Comparison of ENCODE assay signal across 23 cellular contexts in the genomic region with DNA sequence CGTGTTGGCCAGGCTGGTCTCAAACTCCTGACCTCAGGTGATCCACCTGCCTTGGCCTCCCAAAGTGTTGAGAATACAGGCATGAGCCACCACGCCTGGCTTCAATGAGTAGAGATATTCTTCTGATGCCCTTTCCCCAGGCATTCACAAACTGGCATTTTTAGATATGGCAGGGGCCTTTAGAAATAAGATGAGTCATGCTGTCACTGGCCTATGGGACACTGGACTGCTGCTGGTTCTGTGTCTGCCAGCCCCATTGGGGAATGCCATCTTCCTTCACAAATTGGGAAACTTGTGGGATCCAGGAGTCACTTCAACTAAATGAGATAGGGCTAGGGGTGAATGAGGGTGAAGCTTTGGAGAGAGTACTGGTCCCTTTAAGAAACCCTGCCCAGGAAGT. TPM values are rescaled to one million over a fixed set of nuclear protein-coding genes. Genes with fewer than 3 reads are reported as not detected.
DNase-seq lines count a peak whose midpoint lies in the region; ATAC-seq and TF ChIP-seq lines count a peak whose summit lies in the region.
"Had no signal": no experiment of that assay in that cellular context is flagged by ENCODE, and none has a peak within 500 bp of the region (broad histone marks: within the 10 kb centered on the region; RNA-seq: fewer than 3 reads in every experiment).

No MANE protein-coding gene starts in this region.

- peak overlapping the region; percentile 37 for H3K27ac ChIP-seq in RWPE2 (ENCODE audit: poor library complexity, severe bottlenecking)
- H3K27ac ChIP-seq: BLaER1 had no signal

- no peaks in the 10 kb centered on the region for H3K36me3 ChIP-seq in RWPE2 (ENCODE audit: low read depth)
- H3K36me3 ChIP-seq: BLaER1 had no signal

- H3K9me3 Mint-ChIP-seq in activated naive CD4-positive, alpha-beta T cell treated with anti-CD3 and anti-CD28 coated beads, Interleukin-2, amount 50 U/mL, for 24 hours: no peaks in the 10 kb centered on the region
- no peaks in the 10 kb centered on the region for H3K9me3 Mint-ChIP-seq in activated naive CD4-positive, alpha-beta T cell treated with anti-CD3 and anti-CD28 coated beads for 36 hours
- peaks cover 16% of the 10 kb centered on the region for H3K9me3 Mint-ChIP-seq in glutamatergic neuron (ENCODE audit: unreplicated experiment)
- H3K9me3 Mint-ChIP-seq: GM23338, H9 had no signal

- no peaks in the 10 kb centered on the region for H3K36me3 Mint-ChIP-seq in activated naive CD4-positive, alpha-beta T cell treated with anti-CD3 and anti-CD28 coated beads, Interleukin-2, amount 50 U/mL, for 24 hours
- H3K36me3 Mint-ChIP-seq in activated naive CD4-positive, alpha-beta T cell treated with anti-CD3 and anti-CD28 coated beads for 36 hours (ENCODE audit: low read depth): no peaks in the 10 kb centered on the region
- H3K36me3 Mint-ChIP-seq in glutamatergic neuron (ENCODE audit: unreplicated experiment): no peaks in the 10 kb centered on the region
- H3K36me3 Mint-ChIP-seq: CD4-positive, CD25-positive, alpha-beta regulatory T cell had no signal

- no peak for DNase-seq in activated naive CD4-positive, alpha-beta T cell treated with anti-CD3 and anti-CD28 coated beads for 36 hours
- DNase-seq in RWPE2 (ENCODE audit: low spot score) (no peak), glutamatergic neuron (no peak), epidermal melanocyte (ENCODE audit: insufficient read length, low spot score) (no peak), ACHN (no peak)
- no peak for DNase-seq in activated CD8-positive, alpha-beta memory T cell treated with anti-CD3 and anti-CD28 coated beads, Interleukin-2, amount 50 U/mL, for 4 hours
- DNase-seq: 8988T; CD4-positive, CD25-positive, alpha-beta regulatory T cell; DMS79; EL; GDM1; H9; IMR-90; NCI-H1092 treated with DMSO at 0.1 percent for 48 hours; NCI-H146; NCI-H2029; NCI-H774; PC-3; Right ventricle myocardium superior had no signal

- peak overlapping the region; percentile 11 for H3K4me3 Mint-ChIP-seq in activated naive CD4-positive, alpha-beta T cell treated with anti-CD3 and anti-CD28 coated beads, Interleukin-2, amount 50 U/mL, for 24 hours
- H3K4me3 Mint-ChIP-seq in activated naive CD4-positive, alpha-beta T cell treated with anti-CD3 and anti-CD28 coated beads for 36 hours: no peak overlapping the region
- H3K4me3 Mint-ChIP-seq in glutamatergic neuron (ENCODE audit: unreplicated experiment): peak overlapping the region; percentile 46
- H3K4me3 Mint-ChIP-seq: GM23338 had no signal

- peaks cover 17% of the 10 kb centered on the region for H3K27me3 Mint-ChIP-seq in activated naive CD4-positive, alpha-beta T cell treated with anti-CD3 and anti-CD28 coated beads, Interleukin-2, amount 50 U/mL, for 24 hours
- H3K27me3 Mint-ChIP-seq in activated naive CD4-positive, alpha-beta T cell treated with anti-CD3 and anti-CD28 coated beads for 36 hours (ENCODE audit: low read depth): peaks cover 25% of the 10 kb centered on the region
- H3K27me3 Mint-ChIP-seq in glutamatergic neuron (ENCODE audit: unreplicated experiment): peaks cover 15% of the 10 kb centered on the region

- no peak overlapping the region for H3K27ac Mint-ChIP-seq in activated naive CD4-positive, alpha-beta T cell treated with anti-CD3 and anti-CD28 coated beads, Interleukin-2, amount 50 U/mL, for 24 hours
- H3K27ac Mint-ChIP-seq in activated naive CD4-positive, alpha-beta T cell treated with anti-CD3 and anti-CD28 coated beads for 36 hours: no peak overlapping the region
- H3K27ac Mint-ChIP-seq in glutamatergic neuron (ENCODE audit: unreplicated experiment): no peak overlapping the region
- H3K27ac Mint-ChIP-seq: GM23338, H9 had no signal

- H3K4me1 Mint-ChIP-seq in activated naive CD4-positive, alpha-beta T cell treated with anti-CD3 and anti-CD28 coated beads, Interleukin-2, amount 50 U/mL, for 24 hours: peaks cover 8% of the 10 kb centered on the region
- H3K4me1 Mint-ChIP-seq in activated naive CD4-positive, alpha-beta T cell treated with anti-CD3 and anti-CD28 coated beads for 36 hours (ENCODE audit: low read depth): peaks cover 8% of the 10 kb centered on the region
- H3K4me1 Mint-ChIP-seq in glutamatergic neuron (ENCODE audit: low read depth, unreplicated experiment): peaks cover 20% of the 10 kb centered on the region

- intact Hi-C loops in activated naive CD4-positive, alpha-beta T cell treated with anti-CD3 and anti-CD28 coated beads for 36 hours (cut with micrococcal nuclease): no loop called here

- peaks cover 4% of the 10 kb centered on the region for H3K4me1 ChIP-seq in RWPE2 (ENCODE audit: insufficient read depth, poor library complexity, severe bottlenecking)
- H3K4me1 ChIP-seq: BLaER1 had no signal

- ATAC-seq in RWPE2 (ENCODE audit: low read depth): no peak; the same call in 2 of the 3 replicates
- ATAC-seq: GM23338, PC-3 had no signal

- H3K4me3 ChIP-seq in RWPE2 (ENCODE audit: severe bottlenecking): no peak overlapping the region
- H3K4me3 ChIP-seq: BLaER1, GM12878, GM23338 had no signal

- in situ Hi-C loops in ACHN (cut with HindIII; ENCODE audit: low pct_ligation_motif_present, low pct_unique_long_range_greater_than_20kb, low sequenced_read_pairs): no loop called here

- no peak for TF ChIP-seq CTCF in RWPE2 (IDR thresholded peaks at IDR 0.05; ENCODE audit: poor library complexity, severe bottlenecking)
- TF ChIP-seq CTCF in glutamatergic neuron (IDR thresholded peaks at IDR 0.05; ENCODE audit: partially characterized antibody, unreplicated experiment): no peak

- no peaks in the 10 kb centered on the region for H3K9me3 ChIP-seq in RWPE2 (ENCODE audit: severe bottlenecking)

- peaks cover 19% of the 10 kb centered on the region for H3K27me3 ChIP-seq in RWPE2 (ENCODE audit: insufficient read depth, poor library complexity, severe bottlenecking)

- CTCF ChIA-PET in activated naive CD4-positive, alpha-beta T cell treated with anti-CD3 and anti-CD28 coated beads for 36 hours (lab: Charles Lee): interaction anchor here (6.8 to 7.5 kb wide), 2 partner anchors 17 to 68 kb away, joined by 67 to 70 read pairs; partner anchors contain the start of gene NUAK2

RNA-seq across cellular contexts. Expression of gene KLHDC8A, which starts 16.0 kb away (rescaled TPM):
- total RNA-seq in activated naive CD4-positive, alpha-beta T cell treated with anti-CD3 and anti-CD28 coated beads for 36 hours: not detected
- total RNA-seq in glutamatergic neuron (ENCODE audit: unreplicated experiment): 125 TPM
- total RNA-seq: CD4-positive, CD25-positive, alpha-beta regulatory T cell; GM12878; IMR-90; PC-3 had no signal

RNA-seq across cellular contexts. Expression of gene NUAK2, which starts 19.1 kb away (rescaled TPM):
- total RNA-seq in activated naive CD4-positive, alpha-beta T cell treated with anti-CD3 and anti-CD28 coated beads for 36 hours: 10 to 100 TPM; 11.2 to 12.2 TPM
- total RNA-seq in glutamatergic neuron (ENCODE audit: unreplicated experiment): 8.0 TPM

Comparison
In these comparisons a context has a peak if more than half of its experiments do, and no peak if none do; other contexts are left out.
1. RNA of gene KLHDC8A, which starts 16.0 kb away (total RNA-seq): 125 TPM in glutamatergic neuron (single experiment); not detected in activated naive CD4-positive, alpha-beta T cell treated with anti-CD3 and anti-CD28 coated beads for 36 hours; every median in the first group is over 100 times any median in the second.